ENCODE assay signal across 11 cellular contexts in the genomic region with DNA sequence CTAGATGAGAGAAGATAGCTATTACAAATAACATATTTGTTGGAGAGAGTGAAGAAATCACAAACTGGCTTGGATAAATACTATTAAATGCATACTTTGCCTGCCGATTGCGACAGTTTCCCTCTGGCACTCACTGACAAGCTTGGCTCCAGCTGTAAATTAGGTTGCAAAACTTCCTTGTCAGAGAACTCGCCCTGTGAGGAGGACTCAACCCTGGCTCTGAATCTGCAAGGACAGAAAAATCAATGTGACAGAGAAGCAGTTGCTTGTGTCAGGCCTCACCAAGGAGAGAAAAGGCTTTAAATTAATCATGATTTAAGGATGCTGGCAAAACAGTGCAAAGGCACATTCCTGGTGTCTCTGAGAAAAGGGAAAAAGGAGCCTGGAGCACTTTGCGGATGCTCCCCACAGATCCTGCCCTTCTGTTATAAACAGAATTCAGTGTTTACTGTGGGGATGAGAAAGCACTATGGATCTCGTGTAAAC.
DNase-seq lines count a peak whose midpoint lies in the region; ATAC-seq, FAIRE-seq and TF ChIP-seq lines count a peak whose summit lies in the region.
"Had no signal": no experiment of that assay in that cellular context is flagged by ENCODE, and none has a peak within 500 bp of the region (broad histone marks: within the 10 kb centered on the region; RNA-seq: fewer than 3 reads in every experiment).

No MANE protein-coding gene starts in this region.

- DNase-seq in MG63: peak; percentile 68
- DNase-seq in dermis microvascular lymphatic vessel endothelial cell (ENCODE audit: low read depth in 2 of 2): peak; percentile 3 to 33
- peak; percentile 70 for DNase-seq in mucosa of gallbladder (ENCODE audit: low spot score)
- no peak for DNase-seq in H54 (ENCODE audit: insufficient read length, low spot score)
- DNase-seq in stimulated activated naive CD4-positive, alpha-beta T cell (lab: John Stamatoyannopoulos, UW): no peak
- no peak for DNase-seq in COLO668 (lab: John Stamatoyannopoulos, UW; ENCODE audit: unreplicated experiment)
- DNase-seq: NCI-H446 had no signal

- ATAC-seq in HG02884 (IDR thresholded peaks at IDR 0.05; ENCODE audit: unreplicated experiment): no peak

- no peak for FAIRE-seq in H54 (lab: Jason Lieb, UNC)
- FAIRE-seq: A204.1, endothelial cell of umbilical vein had no signal

- peak overlapping the region; percentile 36 for H3K27ac ChIP-seq in 22Rv1

- no peak for TF ChIP-seq CTCF in 22Rv1 (IDR thresholded peaks at IDR 0.05)

- H3K36me3 ChIP-seq in MG63: no peaks in the 10 kb centered on the region

- TF ChIP-seq POLR2A in H54 (IDR thresholded peaks at IDR 0.05; ENCODE audit: low read depth, low read length): no peak

- H3K4me3 ChIP-seq in MG63: no peak overlapping the region

- H3K9me3 ChIP-seq in MG63: 0 out of 2 replicates have a peak, but pooled peaks cover 1% of the 10 kb centered on the region

- no peaks in the 10 kb centered on the region for H3K27me3 ChIP-seq in MG63

Comparison
In these comparisons a context has a peak if more than half of its experiments do, and no peak if none do; other contexts are left out.
1. DNase-seq: peak in MG63 (single experiment), dermis microvascular lymphatic vessel endothelial cell (2 of 2) and mucosa of gallbladder (single experiment); none in H54 (single experiment), stimulated activated naive CD4-positive, alpha-beta T cell (0 of 6) and COLO668 (single experiment).